2 cellular contexts compared by ENCODE assay signal in genomic region chr12:49567302-49567610, GRCh38.
TF ChIP-seq lines count a peak whose summit lies in the region.

No MANE protein-coding gene starts in this region.

TF ChIP-seq in A549, 52 proteins besides CTCF, POLR2A, EP300 and RAD21 (continued from another document):
- TF ChIP-seq BCL3 (IDR thresholded peaks at IDR 0.05) (no peak), EHMT2 (IDR thresholded peaks at IDR 0.05; ENCODE audit: low read depth) (no peak), E2F6 (IDR thresholded peaks at IDR 0.05; ENCODE audit: borderline replicate concordance, low read depth) (no peak), CBX8 (IDR thresholded peaks at IDR 0.05) (no peak), NR3C1 (IDR thresholded peaks at IDR 0.05) (no peak)

TF ChIP-seq in SK-N-SH, 30 proteins besides CTCF, POLR2A, EP300 and RAD21:
- no peak for TF ChIP-seq ZBTB33 (IDR thresholded peaks at IDR 0.05; ENCODE audit: borderline replicate concordance, low read depth)
- TF ChIP-seq ELF1 (IDR thresholded peaks at IDR 0.05), result no peak
- TF ChIP-seq RCOR1 (IDR thresholded peaks at IDR 0.05; ENCODE audit: low read length), result no peak
- TF ChIP-seq GABPA (IDR thresholded peaks at IDR 0.05; ENCODE audit: low read depth), result no peak
- TF ChIP-seq MXI1 (IDR thresholded peaks at IDR 0.05; ENCODE audit: low read depth, low read length), result no peak
- no peak for TF ChIP-seq USF1 (IDR thresholded peaks at IDR 0.05; ENCODE audit: borderline replicate concordance, low read depth)
- no peak for TF ChIP-seq IRF3 (IDR thresholded peaks at IDR 0.05; ENCODE audit: low read depth, low read length)
- TF ChIP-seq GATA2 (CRISPR knock-in tag; IDR thresholded peaks at IDR 0.05), result no peak
- no peak for TF ChIP-seq FOSL2 (IDR thresholded peaks at IDR 0.05; ENCODE audit: borderline replicate concordance, low read depth)
- TF ChIP-seq JUND (IDR thresholded peaks at IDR 0.05), result no peak
- TF ChIP-seq NRF1 (IDR thresholded peaks at IDR 0.05; ENCODE audit: low read depth, low read length), result no peak
- TF ChIP-seq TAF1 (IDR thresholded peaks at IDR 0.05; ENCODE audit: borderline replicate concordance, low read depth, low read length), result no peak
- TF ChIP-seq USF2 (IDR thresholded peaks at IDR 0.05; ENCODE audit: borderline replicate concordance, low read depth, low read length), result no peak
- TF ChIP-seq REST (IDR thresholded peaks at IDR 0.05; ENCODE audit: low read depth, low read length), result no peak
- no peak for TF ChIP-seq MEF2A (IDR thresholded peaks at IDR 0.05; ENCODE audit: borderline replicate concordance, low read depth)
- no peak for TF ChIP-seq YY1 (IDR thresholded peaks at IDR 0.05; ENCODE audit: low read depth)
- no peak for TF ChIP-seq SMC3 (IDR thresholded peaks at IDR 0.05; ENCODE audit: low read depth, low read length)
- TF ChIP-seq CHD2 (IDR thresholded peaks at IDR 0.05; ENCODE audit: low read length, partially characterized antibody), result no peak
